8 cellular contexts compared by ENCODE assay signal in genomic region chr7:128405345-128406146, GRCh38. TPM values are rescaled to one million over a fixed set of nuclear protein-coding genes. Genes with fewer than 3 reads are reported as not detected.
DNase-seq lines count a peak whose midpoint lies in the region; ATAC-seq and TF ChIP-seq lines count a peak whose summit lies in the region.

No MANE protein-coding gene starts in this region.

- peaks cover 8% of the 10 kb centered on the region for H3K27me3 ChIP-seq in thymus (ENCODE audit: control insufficient read depth, insufficient read depth)

- no peaks in the 10 kb centered on the region for H3K9me3 Mint-ChIP-seq in activated CD8-positive, alpha-beta T cell treated with anti-CD3 and anti-CD28 coated beads, Interleukin-2, amount 10 ng/mL, durations not matched to agents 7 days and 5 days (ENCODE audit: insufficient read depth)
- no peaks in the 10 kb centered on the region for H3K9me3 Mint-ChIP-seq in natural killer cell

- peaks cover 11% of the 10 kb centered on the region for H3K4me1 ChIP-seq in thymus (ENCODE audit: control insufficient read depth, insufficient read depth, low read length)

- intact Hi-C loops in natural killer cell (cut with micrococcal nuclease): loop anchor here (5.0 kb wide), 1 partner anchor 52 kb away; the partner anchor contains the start of gene HILPDA

- H3K36me3 ChIP-seq in thymus (ENCODE audit: control insufficient read depth, insufficient read depth): peaks cover 3% of the 10 kb centered on the region

- CTCF ChIA-PET in activated CD8-positive, alpha-beta T cell treated with anti-CD3 and anti-CD28 coated beads, Interleukin-2, amount 10 ng/mL, durations not matched to agents 7 days and 5 days (lab: Charles Lee): interaction anchor here (0.6 to 25.1 kb wide), 5 partner anchors 9 to 55 kb away, joined by 3 to 432 read pairs (median 3); no protein-coding TSS in a partner anchor

- peaks cover 50% of the 10 kb centered on the region for H3K4me1 Mint-ChIP-seq in activated CD8-positive, alpha-beta T cell treated with anti-CD3 and anti-CD28 coated beads, Interleukin-2, amount 10 ng/mL, durations not matched to agents 7 days and 5 days (ENCODE audit: low read depth)
- H3K4me1 Mint-ChIP-seq in natural killer cell: peaks cover 46 to 53% of the 10 kb centered on the region in 2 donors

- POLR2A ChIA-PET in activated CD8-positive, alpha-beta T cell treated with anti-CD3 and anti-CD28 coated beads, Interleukin-2, amount 10 ng/mL, durations not matched to agents 7 days and 5 days (lab: Charles Lee): no interaction called here

- peak; percentile 20 for ATAC-seq in activated CD8-positive, alpha-beta T cell treated with anti-CD3 and anti-CD28 coated beads, Interleukin-2, amount 10 ng/mL, durations not matched to agents 7 days and 5 days
- ATAC-seq in natural killer cell (peak; percentile 22 to 38 (median 31)), GM19395 (IDR thresholded peaks at IDR 0.05; ENCODE audit: unreplicated experiment) (no peak)

- H3K36me3 Mint-ChIP-seq in activated CD8-positive, alpha-beta T cell treated with anti-CD3 and anti-CD28 coated beads, Interleukin-2, amount 10 ng/mL, durations not matched to agents 7 days and 5 days (ENCODE audit: low read depth): peaks cover 22% of the 10 kb centered on the region
- no peaks in the 10 kb centered on the region for H3K36me3 Mint-ChIP-seq in natural killer cell

- TF ChIP-seq CTCF in GM13976 (IDR thresholded peaks at IDR 0.05; ENCODE audit: borderline replicate concordance, control extremely low read depth, extremely low read depth, insufficient read depth, missing control alignments): no peak
- TF ChIP-seq CTCF in epithelial cell of proximal tubule (conservative IDR thresholded peaks at IDR 0.05; ENCODE audit: low read depth, low read length): no peak
- no peak for TF ChIP-seq CTCF in natural killer cell (IDR thresholded peaks at IDR 0.05)

- H3K4me3 Mint-ChIP-seq in activated CD8-positive, alpha-beta T cell treated with anti-CD3 and anti-CD28 coated beads, Interleukin-2, amount 10 ng/mL, durations not matched to agents 7 days and 5 days: peak overlapping the region; percentile 81
- peak overlapping the region; percentile 83 for H3K4me3 Mint-ChIP-seq in natural killer cell

- peak overlapping the region; percentile 38 for H3K27ac ChIP-seq in thymus (ENCODE audit: low read depth)

- peaks cover 6% of the 10 kb centered on the region for H3K27me3 Mint-ChIP-seq in activated CD8-positive, alpha-beta T cell treated with anti-CD3 and anti-CD28 coated beads, Interleukin-2, amount 10 ng/mL, durations not matched to agents 7 days and 5 days (ENCODE audit: low read depth)
- H3K27me3 Mint-ChIP-seq in natural killer cell (ENCODE audit: low read depth in 2 of 2): no peaks in the 10 kb centered on the region

- no peaks in the 10 kb centered on the region for H3K9me3 ChIP-seq in thymus (ENCODE audit: control insufficient read depth)

- WGBS in thymus: under 1% methylated on average over 101 of the region's 101 CpGs

- in situ Hi-C loops in GM13976 (cut with MboI; ENCODE audit: low sequenced_read_pairs, unreplicated experiment): no loop called here

- DNase-seq in GM13976 (ENCODE audit: low spot score) (peak; percentile 90), NCI-H1930 (lab: John Stamatoyannopoulos, UW) (peak; percentile 61 to 77), epithelial cell of proximal tubule (ENCODE audit: low read depth) (no peak), natural killer cell (peak; percentile 51), HPDE6-E6E7 (ENCODE audit: extremely low spot score) (no peak)
- peak; percentile 64 for DNase-seq in activated CD8-positive, alpha-beta T cell treated with anti-CD3 and anti-CD28 coated beads, Interleukin-2, amount 10 ng/mL, durations not matched to agents 7 days and 5 days

- peak overlapping the region; percentile 34 for H3K27ac Mint-ChIP-seq in activated CD8-positive, alpha-beta T cell treated with anti-CD3 and anti-CD28 coated beads, Interleukin-2, amount 10 ng/mL, durations not matched to agents 7 days and 5 days
- H3K27ac Mint-ChIP-seq in natural killer cell: peak overlapping the region in 1 of 2 donors; percentile 75

- peak overlapping the region; percentile 72 for H3K4me3 ChIP-seq in epithelial cell of proximal tubule (ENCODE audit: low read depth, low read length)
- H3K4me3 ChIP-seq in thymus (ENCODE audit: low read length): peak overlapping the region; percentile 57

RNA-seq across cellular contexts. Expression of gene IMPDH1, which starts 4.2 kb away (rescaled TPM):
- 10 to 100 TPM; 75.3 to 80.8 TPM for total RNA-seq in activated CD8-positive, alpha-beta T cell treated with anti-CD3 and anti-CD28 coated beads, Interleukin-2, amount 10 ng/mL, durations not matched to agents 7 days and 5 days
- total RNA-seq in epithelial cell of proximal tubule: 64.3 and 89.3 TPM in 2 replicates
- 10 to 100 TPM; 77.8 to 94.1 (median 89.6) TPM for total RNA-seq in natural killer cell
- 27.2 TPM for polyA plus RNA-seq in thymus

RNA-seq across cellular contexts. Expression of gene PRRT4, which starts 44.1 kb away (rescaled TPM):
- total RNA-seq in activated CD8-positive, alpha-beta T cell treated with anti-CD3 and anti-CD28 coated beads, Interleukin-2, amount 10 ng/mL, durations not matched to agents 7 days and 5 days: under 1 TPM in 1 of 2 experiments, not detected in 1; 0.16 TPM
- total RNA-seq in epithelial cell of proximal tubule: 1.3 TPM in 1 of 2 replicates, not detected in the other
- total RNA-seq in natural killer cell: under 1 TPM in 1 of 3 donors, not detected in 2; 0.42 TPM
- polyA plus RNA-seq in thymus: 0.66 TPM

RNA-seq across cellular contexts. Expression of gene HILPDA, which starts 50.1 kb away (rescaled TPM):
- total RNA-seq in activated CD8-positive, alpha-beta T cell treated with anti-CD3 and anti-CD28 coated beads, Interleukin-2, amount 10 ng/mL, durations not matched to agents 7 days and 5 days: 10 to 100 TPM; 24.1 to 26.2 TPM
- total RNA-seq in epithelial cell of proximal tubule (21.6 and 33.7 TPM in 2 replicates), natural killer cell (1 to 10 TPM; 1.9 to 5.1 (median 2.3) TPM)
- polyA plus RNA-seq in thymus: 8.6 TPM

Comparison
In these comparisons a context has a peak if more than half of its experiments do, and no peak if none do; other contexts are left out.
1. DNase-seq: peak in GM13976 (single experiment), NCI-H1930 (2 of 2), activated CD8-positive, alpha-beta T cell treated with anti-CD3 and anti-CD28 coated beads, Interleukin-2, amount 10 ng/mL, durations not matched to agents 7 days and 5 days (single experiment) and natural killer cell (single experiment); none in epithelial cell of proximal tubule (single experiment) and HPDE6-E6E7 (single experiment).